Comparison of ENCODE assay signal across 1 cellular context in the genomic region with DNA sequence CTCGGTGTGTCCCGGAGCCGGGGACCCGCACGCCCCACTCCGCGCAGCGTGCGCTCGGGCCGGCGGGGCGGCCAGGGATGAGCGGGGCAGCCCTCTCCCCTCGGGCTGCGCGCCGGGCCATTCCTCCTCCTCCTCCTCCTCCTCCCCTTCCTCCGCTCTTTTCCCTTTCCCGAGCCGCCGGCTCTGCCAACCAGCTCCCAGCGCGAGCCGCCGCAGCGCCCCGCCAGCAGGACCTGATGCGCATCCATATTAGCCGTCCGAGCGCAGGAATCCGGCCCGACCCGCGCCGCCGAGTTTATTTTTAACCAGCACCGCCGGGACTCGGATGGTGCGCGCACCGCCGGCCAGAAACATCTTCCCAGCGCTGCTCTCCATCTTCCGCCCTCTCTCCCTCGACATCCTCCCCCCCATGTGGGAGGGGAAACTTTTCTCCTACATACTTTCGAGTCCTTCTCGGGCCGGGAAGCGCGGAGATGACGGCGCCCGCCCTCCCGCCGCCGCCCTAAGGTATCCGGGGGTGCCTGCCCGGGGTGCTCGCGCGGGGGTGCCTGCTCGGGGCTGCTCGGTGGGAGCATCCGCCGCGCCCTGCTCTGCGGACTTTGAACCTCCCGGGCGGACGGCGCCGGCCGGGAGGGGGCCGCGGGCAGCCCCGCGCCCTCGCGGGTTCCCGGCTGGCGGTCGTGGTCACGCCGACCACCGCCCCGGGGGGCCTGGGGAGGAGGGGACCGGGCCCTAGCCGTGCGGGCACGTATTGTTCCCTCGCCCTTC.
TF ChIP-seq lines count a peak whose summit lies in the region.

No MANE protein-coding gene starts in this region.

TF ChIP-seq in HepG2, 621 proteins besides CTCF, POLR2A, EP300 and RAD21 (continued from another document and continues in another):
- TF ChIP-seq, protein P1, sequence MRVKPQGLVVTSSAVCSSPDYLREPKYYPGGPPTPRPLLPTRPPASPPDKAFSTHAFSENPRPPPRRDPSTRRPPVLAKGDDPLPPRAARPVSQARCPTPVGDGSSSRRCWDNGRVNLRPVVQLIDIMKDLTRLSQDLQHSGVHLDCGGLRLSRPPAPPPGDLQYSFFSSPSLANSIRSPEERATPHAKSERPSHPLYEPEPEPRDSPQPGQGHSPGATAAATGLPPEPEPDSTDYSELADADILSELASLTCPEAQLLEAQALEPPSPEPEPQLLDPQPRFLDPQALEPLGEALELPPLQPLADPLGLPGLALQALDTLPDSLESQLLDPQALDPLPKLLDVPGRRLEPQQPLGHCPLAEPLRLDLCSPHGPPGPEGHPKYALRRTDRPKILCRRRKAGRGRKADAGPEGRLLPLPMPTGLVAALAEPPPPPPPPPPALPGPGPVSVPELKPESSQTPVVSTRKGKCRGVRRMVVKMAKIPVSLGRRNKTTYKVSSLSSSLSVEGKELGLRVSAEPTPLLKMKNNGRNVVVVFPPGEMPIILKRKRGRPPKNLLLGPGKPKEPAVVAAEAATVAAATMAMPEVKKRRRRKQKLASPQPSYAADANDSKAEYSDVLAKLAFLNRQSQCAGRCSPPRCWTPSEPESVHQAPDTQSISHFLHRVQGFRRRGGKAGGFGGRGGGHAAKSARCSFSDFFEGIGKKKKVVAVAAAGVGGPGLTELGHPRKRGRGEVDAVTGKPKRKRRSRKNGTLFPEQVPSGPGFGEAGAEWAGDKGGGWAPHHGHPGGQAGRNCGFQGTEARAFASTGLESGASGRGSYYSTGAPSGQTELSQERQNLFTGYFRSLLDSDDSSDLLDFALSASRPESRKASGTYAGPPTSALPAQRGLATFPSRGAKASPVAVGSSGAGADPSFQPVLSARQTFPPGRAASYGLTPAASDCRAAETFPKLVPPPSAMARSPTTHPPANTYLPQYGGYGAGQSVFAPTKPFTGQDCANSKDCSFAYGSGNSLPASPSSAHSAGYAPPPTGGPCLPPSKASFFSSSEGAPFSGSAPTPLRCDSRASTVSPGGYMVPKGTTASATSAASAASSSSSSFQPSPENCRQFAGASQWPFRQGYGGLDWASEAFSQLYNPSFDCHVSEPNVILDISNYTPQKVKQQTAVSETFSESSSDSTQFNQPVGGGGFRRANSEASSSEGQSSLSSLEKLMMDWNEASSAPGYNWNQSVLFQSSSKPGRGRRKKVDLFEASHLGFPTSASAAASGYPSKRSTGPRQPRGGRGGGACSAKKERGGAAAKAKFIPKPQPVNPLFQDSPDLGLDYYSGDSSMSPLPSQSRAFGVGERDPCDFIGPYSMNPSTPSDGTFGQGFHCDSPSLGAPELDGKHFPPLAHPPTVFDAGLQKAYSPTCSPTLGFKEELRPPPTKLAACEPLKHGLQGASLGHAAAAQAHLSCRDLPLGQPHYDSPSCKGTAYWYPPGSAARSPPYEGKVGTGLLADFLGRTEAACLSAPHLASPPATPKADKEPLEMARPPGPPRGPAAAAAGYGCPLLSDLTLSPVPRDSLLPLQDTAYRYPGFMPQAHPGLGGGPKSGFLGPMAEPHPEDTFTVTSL (CRISPR knock-in tag; IDR thresholded peaks at IDR 0.05; ENCODE audit: borderline replicate concordance) = peak; percentile 62; the same call in 1 of the 2 replicates
- TF ChIP-seq ZNF720 (CRISPR knock-in tag; IDR thresholded peaks at IDR 0.05) = no peak
- TF ChIP-seq, protein P2, sequence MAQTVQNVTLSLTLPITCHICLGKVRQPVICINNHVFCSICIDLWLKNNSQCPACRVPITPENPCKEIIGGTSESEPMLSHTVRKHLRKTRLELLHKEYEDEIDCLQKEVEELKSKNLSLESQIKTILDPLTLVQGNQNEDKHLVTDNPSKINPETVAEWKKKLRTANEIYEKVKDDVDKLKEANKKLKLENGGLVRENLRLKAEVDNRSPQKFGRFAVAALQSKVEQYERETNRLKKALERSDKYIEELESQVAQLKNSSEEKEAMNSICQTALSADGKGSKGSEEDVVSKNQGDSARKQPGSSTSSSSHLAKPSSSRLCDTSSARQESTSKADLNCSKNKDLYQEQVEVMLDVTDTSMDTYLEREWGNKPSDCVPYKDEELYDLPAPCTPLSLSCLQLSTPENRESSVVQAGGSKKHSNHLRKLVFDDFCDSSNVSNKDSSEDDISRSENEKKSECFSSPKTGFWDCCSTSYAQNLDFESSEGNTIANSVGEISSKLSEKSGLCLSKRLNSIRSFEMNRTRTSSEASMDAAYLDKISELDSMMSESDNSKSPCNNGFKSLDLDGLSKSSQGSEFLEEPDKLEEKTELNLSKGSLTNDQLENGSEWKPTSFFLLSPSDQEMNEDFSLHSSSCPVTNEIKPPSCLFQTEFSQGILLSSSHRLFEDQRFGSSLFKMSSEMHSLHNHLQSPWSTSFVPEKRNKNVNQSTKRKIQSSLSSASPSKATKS (CRISPR knock-in tag; IDR thresholded peaks at IDR 0.05) = no peak
- TF ChIP-seq GTF2F1 (IDR thresholded peaks at IDR 0.05; ENCODE audit: low read length) = no peak
- peak; percentile 60 for TF ChIP-seq TAF1 (CRISPR knock-in tag; IDR thresholded peaks at IDR 0.05)
- TF ChIP-seq, protein P3, sequence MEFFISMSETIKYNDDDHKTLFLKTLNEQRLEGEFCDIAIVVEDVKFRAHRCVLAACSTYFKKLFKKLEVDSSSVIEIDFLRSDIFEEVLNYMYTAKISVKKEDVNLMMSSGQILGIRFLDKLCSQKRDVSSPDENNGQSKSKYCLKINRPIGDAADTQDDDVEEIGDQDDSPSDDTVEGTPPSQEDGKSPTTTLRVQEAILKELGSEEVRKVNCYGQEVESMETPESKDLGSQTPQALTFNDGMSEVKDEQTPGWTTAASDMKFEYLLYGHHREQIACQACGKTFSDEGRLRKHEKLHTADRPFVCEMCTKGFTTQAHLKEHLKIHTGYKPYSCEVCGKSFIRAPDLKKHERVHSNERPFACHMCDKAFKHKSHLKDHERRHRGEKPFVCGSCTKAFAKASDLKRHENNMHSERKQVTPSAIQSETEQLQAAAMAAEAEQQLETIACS (CRISPR knock-in tag; IDR thresholded peaks at IDR 0.05) = no peak
- TF ChIP-seq CEBPB (IDR thresholded peaks at IDR 0.05; ENCODE audit: borderline replicate concordance, low read depth, low read length) = no peak
- TF ChIP-seq ZNF75D (CRISPR knock-in tag; IDR thresholded peaks at IDR 0.05; ENCODE audit: borderline replicate concordance) = no peak
- 0 out of 2 replicates have a peak, but pooled peaks have one; percentile 50 for TF ChIP-seq ZNF780A (CRISPR knock-in tag; IDR thresholded peaks at IDR 0.05)
- TF ChIP-seq NFE2L2 (IDR thresholded peaks at IDR 0.05; ENCODE audit: low read length) = no peak
- TF ChIP-seq ZNF792 (CRISPR knock-in tag; IDR thresholded peaks at IDR 0.05) = no peak
- TF ChIP-seq, protein P4, sequence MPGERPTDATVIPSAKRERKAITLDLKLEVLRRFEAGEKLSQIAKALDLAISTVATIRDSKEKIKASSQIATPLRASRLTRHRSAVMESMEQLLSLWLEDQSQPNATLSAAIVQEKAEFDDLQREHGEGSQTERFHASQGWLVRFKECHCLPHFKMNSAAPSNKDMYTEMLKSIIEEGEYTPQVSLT (CRISPR knock-in tag; IDR thresholded peaks at IDR 0.05; ENCODE audit: borderline replicate concordance, low read depth) = no peak
- TF ChIP-seq, protein P5, sequence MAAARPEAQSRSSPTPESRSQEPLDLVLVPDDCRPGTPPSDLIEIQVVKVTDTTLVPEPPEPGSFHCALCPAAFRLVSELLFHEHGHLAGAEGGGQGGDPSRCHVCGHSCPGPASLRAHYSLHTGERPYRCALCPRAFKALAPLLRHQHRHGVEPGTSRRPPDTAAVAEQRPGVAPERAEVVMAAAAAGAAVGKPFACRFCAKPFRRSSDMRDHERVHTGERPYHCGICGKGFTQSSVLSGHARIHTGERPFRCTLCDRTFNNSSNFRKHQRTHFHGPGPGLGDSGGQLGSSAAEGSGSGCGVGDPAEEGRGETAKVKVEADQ (CRISPR knock-in tag; IDR thresholded peaks at IDR 0.05; ENCODE audit: borderline replicate concordance) = no peak
- no peak for TF ChIP-seq ZNF570 (CRISPR knock-in tag; IDR thresholded peaks at IDR 0.05; ENCODE audit: borderline replicate concordance)
- TF ChIP-seq, protein P6, sequence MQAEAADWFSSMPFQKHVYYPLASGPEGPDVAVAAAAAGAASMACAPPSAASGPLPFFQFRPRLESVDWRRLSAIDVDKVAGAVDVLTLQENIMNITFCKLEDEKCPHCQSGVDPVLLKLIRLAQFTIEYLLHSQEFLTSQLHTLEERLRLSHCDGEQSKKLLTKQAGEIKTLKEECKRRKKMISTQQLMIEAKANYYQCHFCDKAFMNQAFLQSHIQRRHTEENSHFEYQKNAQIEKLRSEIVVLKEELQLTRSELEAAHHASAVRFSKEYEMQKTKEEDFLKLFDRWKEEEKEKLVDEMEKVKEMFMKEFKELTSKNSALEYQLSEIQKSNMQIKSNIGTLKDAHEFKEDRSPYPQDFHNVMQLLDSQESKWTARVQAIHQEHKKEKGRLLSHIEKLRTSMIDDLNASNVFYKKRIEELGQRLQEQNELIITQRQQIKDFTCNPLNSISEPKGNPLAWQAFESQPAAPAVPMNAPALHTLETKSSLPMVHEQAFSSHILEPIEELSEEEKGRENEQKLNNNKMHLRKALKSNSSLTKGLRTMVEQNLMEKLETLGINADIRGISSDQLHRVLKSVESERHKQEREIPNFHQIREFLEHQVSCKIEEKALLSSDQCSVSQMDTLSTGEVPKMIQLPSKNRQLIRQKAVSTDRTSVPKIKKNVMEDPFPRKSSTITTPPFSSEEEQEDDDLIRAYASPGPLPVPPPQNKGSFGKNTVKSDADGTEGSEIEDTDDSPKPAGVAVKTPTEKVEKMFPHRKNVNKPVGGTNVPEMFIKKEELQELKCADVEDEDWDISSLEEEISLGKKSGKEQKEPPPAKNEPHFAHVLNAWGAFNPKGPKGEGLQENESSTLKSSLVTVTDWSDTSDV (CRISPR knock-in tag; IDR thresholded peaks at IDR 0.05) = peak; percentile 89; the same call in 1 of the 2 replicates
- TF ChIP-seq HNRNPK (IDR thresholded peaks at IDR 0.05; ENCODE audit: low read depth, low read length, poor library complexity, severe bottlenecking) = peak; percentile 94
- no peak for TF ChIP-seq TRIM24 (CRISPR knock-in tag; IDR thresholded peaks at IDR 0.05)
- TF ChIP-seq MLLT10 (CRISPR knock-in tag; IDR thresholded peaks at IDR 0.05) = no peak
- no peak for TF ChIP-seq MEIS2 (CRISPR knock-in tag; IDR thresholded peaks at IDR 0.05)
- no peak for TF ChIP-seq CENPX (CRISPR knock-in tag; IDR thresholded peaks at IDR 0.05)
- TF ChIP-seq, protein P7, sequence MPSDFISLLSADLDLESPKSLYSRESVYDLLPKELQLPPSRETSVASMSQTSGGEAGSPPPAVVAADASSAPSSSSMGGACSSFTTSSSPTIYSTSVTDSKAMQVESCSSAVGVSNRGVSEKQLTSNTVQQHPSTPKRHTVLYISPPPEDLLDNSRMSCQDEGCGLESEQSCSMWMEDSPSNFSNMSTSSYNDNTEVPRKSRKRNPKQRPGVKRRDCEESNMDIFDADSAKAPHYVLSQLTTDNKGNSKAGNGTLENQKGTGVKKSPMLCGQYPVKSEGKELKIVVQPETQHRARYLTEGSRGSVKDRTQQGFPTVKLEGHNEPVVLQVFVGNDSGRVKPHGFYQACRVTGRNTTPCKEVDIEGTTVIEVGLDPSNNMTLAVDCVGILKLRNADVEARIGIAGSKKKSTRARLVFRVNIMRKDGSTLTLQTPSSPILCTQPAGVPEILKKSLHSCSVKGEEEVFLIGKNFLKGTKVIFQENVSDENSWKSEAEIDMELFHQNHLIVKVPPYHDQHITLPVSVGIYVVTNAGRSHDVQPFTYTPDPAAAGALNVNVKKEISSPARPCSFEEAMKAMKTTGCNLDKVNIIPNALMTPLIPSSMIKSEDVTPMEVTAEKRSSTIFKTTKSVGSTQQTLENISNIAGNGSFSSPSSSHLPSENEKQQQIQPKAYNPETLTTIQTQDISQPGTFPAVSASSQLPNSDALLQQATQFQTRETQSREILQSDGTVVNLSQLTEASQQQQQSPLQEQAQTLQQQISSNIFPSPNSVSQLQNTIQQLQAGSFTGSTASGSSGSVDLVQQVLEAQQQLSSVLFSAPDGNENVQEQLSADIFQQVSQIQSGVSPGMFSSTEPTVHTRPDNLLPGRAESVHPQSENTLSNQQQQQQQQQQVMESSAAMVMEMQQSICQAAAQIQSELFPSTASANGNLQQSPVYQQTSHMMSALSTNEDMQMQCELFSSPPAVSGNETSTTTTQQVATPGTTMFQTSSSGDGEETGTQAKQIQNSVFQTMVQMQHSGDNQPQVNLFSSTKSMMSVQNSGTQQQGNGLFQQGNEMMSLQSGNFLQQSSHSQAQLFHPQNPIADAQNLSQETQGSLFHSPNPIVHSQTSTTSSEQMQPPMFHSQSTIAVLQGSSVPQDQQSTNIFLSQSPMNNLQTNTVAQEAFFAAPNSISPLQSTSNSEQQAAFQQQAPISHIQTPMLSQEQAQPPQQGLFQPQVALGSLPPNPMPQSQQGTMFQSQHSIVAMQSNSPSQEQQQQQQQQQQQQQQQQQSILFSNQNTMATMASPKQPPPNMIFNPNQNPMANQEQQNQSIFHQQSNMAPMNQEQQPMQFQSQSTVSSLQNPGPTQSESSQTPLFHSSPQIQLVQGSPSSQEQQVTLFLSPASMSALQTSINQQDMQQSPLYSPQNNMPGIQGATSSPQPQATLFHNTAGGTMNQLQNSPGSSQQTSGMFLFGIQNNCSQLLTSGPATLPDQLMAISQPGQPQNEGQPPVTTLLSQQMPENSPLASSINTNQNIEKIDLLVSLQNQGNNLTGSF (CRISPR knock-in tag; IDR thresholded peaks at IDR 0.05) = no peak
- 0 out of 2 replicates have a peak, but pooled peaks have one; percentile 83 for TF ChIP-seq REL (CRISPR knock-in tag; conservative IDR thresholded peaks at IDR 0.05)
- TF ChIP-seq, protein P8, sequence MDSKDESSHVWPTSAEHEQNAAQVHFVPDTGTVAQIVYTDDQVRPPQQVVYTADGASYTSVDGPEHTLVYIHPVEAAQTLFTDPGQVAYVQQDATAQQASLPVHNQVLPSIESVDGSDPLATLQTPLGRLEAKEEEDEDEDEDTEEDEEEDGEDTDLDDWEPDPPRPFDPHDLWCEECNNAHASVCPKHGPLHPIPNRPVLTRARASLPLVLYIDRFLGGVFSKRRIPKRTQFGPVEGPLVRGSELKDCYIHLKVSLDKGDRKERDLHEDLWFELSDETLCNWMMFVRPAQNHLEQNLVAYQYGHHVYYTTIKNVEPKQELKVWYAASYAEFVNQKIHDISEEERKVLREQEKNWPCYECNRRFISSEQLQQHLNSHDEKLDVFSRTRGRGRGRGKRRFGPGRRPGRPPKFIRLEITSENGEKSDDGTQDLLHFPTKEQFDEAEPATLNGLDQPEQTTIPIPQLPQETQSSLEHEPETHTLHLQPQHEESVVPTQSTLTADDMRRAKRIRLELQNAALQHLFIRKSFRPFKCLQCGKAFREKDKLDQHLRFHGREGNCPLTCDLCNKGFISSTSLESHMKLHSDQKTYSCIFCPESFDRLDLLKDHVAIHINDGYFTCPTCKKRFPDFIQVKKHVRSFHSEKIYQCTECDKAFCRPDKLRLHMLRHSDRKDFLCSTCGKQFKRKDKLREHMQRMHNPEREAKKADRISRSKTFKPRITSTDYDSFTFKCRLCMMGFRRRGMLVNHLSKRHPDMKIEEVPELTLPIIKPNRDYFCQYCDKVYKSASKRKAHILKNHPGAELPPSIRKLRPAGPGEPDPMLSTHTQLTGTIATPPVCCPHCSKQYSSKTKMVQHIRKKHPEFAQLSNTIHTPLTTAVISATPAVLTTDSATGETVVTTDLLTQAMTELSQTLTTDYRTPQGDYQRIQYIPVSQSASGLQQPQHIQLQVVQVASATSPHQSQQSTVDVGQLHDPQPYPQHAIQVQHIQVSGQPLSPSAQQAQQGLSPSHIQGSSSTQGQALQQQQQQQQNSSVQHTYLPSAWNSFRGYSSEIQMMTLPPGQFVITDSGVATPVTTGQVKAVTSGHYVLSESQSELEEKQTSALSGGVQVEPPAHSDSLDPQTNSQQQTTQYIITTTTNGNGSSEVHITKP (CRISPR knock-in tag; IDR thresholded peaks at IDR 0.05; ENCODE audit: low read depth) = no peak
- TF ChIP-seq ZBTB3 (CRISPR knock-in tag; IDR thresholded peaks at IDR 0.05; ENCODE audit: borderline replicate concordance, low read depth) = peak; percentile 56; the same call in 1 of the 2 replicates
- TF ChIP-seq AGO1 (IDR thresholded peaks at IDR 0.05; ENCODE audit: low read depth, low read length, poor library complexity, severe bottlenecking) = no peak
- TF ChIP-seq ZNF234 (CRISPR knock-in tag; conservative IDR thresholded peaks at IDR 0.05) = no peak
